ENCODE assay signal across 8 cellular contexts in genomic region chr16:3135120-3135715, GRCh38. TPM values are rescaled to one million over a fixed set of nuclear protein-coding genes. Genes with fewer than 3 reads are reported as not detected.
DNase-seq lines count a peak whose midpoint lies in the region; ATAC-seq and TF ChIP-seq lines count a peak whose summit lies in the region.

No MANE protein-coding gene starts in this region.

- no peaks in the 10 kb centered on the region for H3K27me3 Mint-ChIP-seq in activated T-cell treated with anti-CD3 and anti-CD28 coated beads, Interleukin-2, amount 50 U/mL, for 72 hours (ENCODE audit: low read depth)

- POLR2A ChIA-PET in PC-9 (lab: Charles Lee; ENCODE audit: unreplicated experiment) = interaction anchor here (0.5 to 1.8 kb wide), 14 partner anchors 15 to 1166 kb away, joined by 3 to 37 read pairs (median 5); partner anchors contain the start of genes HCFC1R1, THOC6 and ZNF263

- BruUV-seq in PC-9 (replicated peaks; lab: Mats Ljungman, UMichigan) = TSS peak; percentile 71

- H3K4me2 ChIP-seq in PC-9 = peak overlapping the region; percentile 83
- H3K4me2 ChIP-seq in parathyroid adenoma (ENCODE audit: low read length) = peak overlapping the region; percentile 99

- TF ChIP-seq CTCF in PC-9 (conservative IDR thresholded peaks at IDR 0.05) (no peak), epithelial cell of proximal tubule (conservative IDR thresholded peaks at IDR 0.05; ENCODE audit: low read depth, low read length) (no peak), parathyroid adenoma (IDR thresholded peaks at IDR 0.05) (no peak)

- H3K27me3 ChIP-seq in PC-9 (ENCODE audit: insufficient read depth, low read depth) (no peaks in the 10 kb centered on the region), parathyroid adenoma (ENCODE audit: control insufficient read depth, insufficient read depth, low read length) (no peaks in the 10 kb centered on the region)

- intact Hi-C loops in PC-9 (cut with micrococcal nuclease; ENCODE audit: unreplicated experiment) = loop anchor here (1.0 kb wide), 1 partner anchor 15 kb away; no protein-coding TSS in a partner anchor

- H3K9ac ChIP-seq in parathyroid adenoma = peak overlapping the region; percentile 95

- no peaks in the 10 kb centered on the region for H3K36me3 ChIP-seq in PC-9 (ENCODE audit: low read depth)
- no peaks in the 10 kb centered on the region for H3K36me3 ChIP-seq in parathyroid adenoma (ENCODE audit: control insufficient read depth, insufficient read depth, low read length)

- ATAC-seq in activated T-cell treated with anti-CD3 and anti-CD28 coated beads, Interleukin-2, amount 50 U/mL, for 72 hours (replicated peaks in 1 of 2) = peak; percentile 56 to 65
- no peak for ATAC-seq in GM21737 (IDR thresholded peaks at IDR 0.05; ENCODE audit: unreplicated experiment)

- peaks cover 33% of the 10 kb centered on the region for H3K4me1 Mint-ChIP-seq in activated T-cell treated with anti-CD3 and anti-CD28 coated beads, Interleukin-2, amount 50 U/mL, for 72 hours (ENCODE audit: low read depth)

- no peaks in the 10 kb centered on the region for H4K20me1 ChIP-seq in PC-9 (ENCODE audit: insufficient read depth)

- H3K4me3 ChIP-seq in PC-9 (peak overlapping the region; percentile 73), epithelial cell of proximal tubule (ENCODE audit: low read depth, low read length) (peak overlapping the region; percentile 99), parathyroid adenoma (ENCODE audit: low read depth, low read length) (peak overlapping the region; percentile 96)

- H3K36me3 Mint-ChIP-seq in activated T-cell treated with anti-CD3 and anti-CD28 coated beads, Interleukin-2, amount 50 U/mL, for 72 hours (ENCODE audit: insufficient read depth in 2 of 2) = peaks cover 2% of the 10 kb centered on the region in 2 donors

- H3K27ac ChIP-seq in PC-9 = peak overlapping the region; percentile 43
- peak overlapping the region; percentile 78 for H3K27ac ChIP-seq in parathyroid adenoma

- no peaks in the 10 kb centered on the region for H3K9me3 Mint-ChIP-seq in activated T-cell treated with anti-CD3 and anti-CD28 coated beads, Interleukin-2, amount 50 U/mL, for 72 hours

- DNase-seq in activated T-cell treated with anti-CD3 and anti-CD28 coated beads, Interleukin-2, amount 50 U/mL, for 72 hours = no peak
- no peak for DNase-seq in activated T-cell treated with anti-CD3 and anti-CD28 coated beads, Interleukin-2, amount 50 U/mL, for 1 hour
- no peak for DNase-seq in PC-9
- DNase-seq in epithelial cell of proximal tubule (ENCODE audit: low read depth) = no peak
- DNase-seq in NCI-H510A (lab: John Stamatoyannopoulos, UW) = no peak
- DNase-seq in NCI-H69 (lab: John Stamatoyannopoulos, UW) = no peak

- H3K79me2 ChIP-seq in PC-9 (ENCODE audit: low read depth) (peaks cover 40% of the 10 kb centered on the region), parathyroid adenoma (peaks cover 19% of the 10 kb centered on the region)

- H3K9me3 ChIP-seq in PC-9 (ENCODE audit: insufficient read depth, low read depth) (no peaks in the 10 kb centered on the region), parathyroid adenoma (ENCODE audit: control insufficient read depth, low read length) (no peaks in the 10 kb centered on the region)

- peak overlapping the region; percentile 88 for H2AFZ ChIP-seq in PC-9
- H2AFZ ChIP-seq in parathyroid adenoma = peak overlapping the region; percentile 96

- CTCF ChIA-PET in PC-9 (lab: Charles Lee) = interaction anchor here (0.6 to 1.3 kb wide), 6 partner anchors 32 to 1118 kb away, joined by 4 to 9 read pairs (median 5); no protein-coding TSS in a partner anchor

- H3K4me3 Mint-ChIP-seq in activated T-cell treated with anti-CD3 and anti-CD28 coated beads, Interleukin-2, amount 50 U/mL, for 72 hours = peak overlapping the region; percentile 93 to 100

- peaks cover 14% of the 10 kb centered on the region for H3K4me1 ChIP-seq in PC-9 (replicated peaks; ENCODE audit: insufficient read depth)
- H3K4me1 ChIP-seq in parathyroid adenoma = no peaks in the 10 kb centered on the region

- no peaks in the 10 kb centered on the region for H3K9me2 ChIP-seq in PC-9 (ENCODE audit: insufficient read depth)

- H3K27ac Mint-ChIP-seq in activated T-cell treated with anti-CD3 and anti-CD28 coated beads, Interleukin-2, amount 50 U/mL, for 72 hours = peak overlapping the region; percentile 85

- peaks cover 27% of the 10 kb centered on the region for H3F3A ChIP-seq in PC-9 (ENCODE audit: insufficient read depth, low read depth)

RNA-seq across cellular contexts. Expression of gene ZNF213, which starts 0.4 kb away (rescaled TPM):
- total RNA-seq in activated T-cell treated with anti-CD3 and anti-CD28 coated beads, Interleukin-2, amount 50 U/mL, for 72 hours = 10 to 100 TPM; 12.2 to 16.3 TPM
- total RNA-seq in PC-9 (2021) (15.9 and 17.7 TPM in 2 replicates), epithelial cell of proximal tubule (2.4 and 7.7 TPM in 2 replicates)

RNA-seq across cellular contexts. Expression of gene ZNF205, which starts 22.8 kb away (rescaled TPM):
- under 1 TPM; 0.12 to 0.28 TPM for total RNA-seq in activated T-cell treated with anti-CD3 and anti-CD28 coated beads, Interleukin-2, amount 50 U/mL, for 72 hours
- total RNA-seq in PC-9 (2021) = 17.4 and 18.0 TPM in 2 replicates
- total RNA-seq in epithelial cell of proximal tubule = 15.8 and 22.1 TPM in 2 replicates

RNA-seq across cellular contexts. Expression of gene ZSCAN10, which starts 36.1 kb away (rescaled TPM):
- total RNA-seq in activated T-cell treated with anti-CD3 and anti-CD28 coated beads, Interleukin-2, amount 50 U/mL, for 72 hours = under 1 TPM; 0.28 to 0.48 TPM
- total RNA-seq in PC-9 (2021) = 0.23 TPM in 1 of 2 replicates, not detected in the other
- total RNA-seq in epithelial cell of proximal tubule = not detected in 2 replicates

RNA-seq across cellular contexts. Expression of gene OR1F1, which starts 52.8 kb away (rescaled TPM):
- under 1 TPM in 1 of 2 donors, not detected in 1; 0.35 TPM for total RNA-seq in activated T-cell treated with anti-CD3 and anti-CD28 coated beads, Interleukin-2, amount 50 U/mL, for 72 hours
- total RNA-seq in PC-9 (2021) (1.2 and 1.4 TPM in 2 replicates), epithelial cell of proximal tubule (0.52 TPM in 1 of 2 replicates, not detected in the other)

Comparison
In these comparisons a context has a peak if more than half of its experiments do, and no peak if none do; other contexts are left out.
1. RNA of gene ZNF205, which starts 22.8 kb away (total RNA-seq): 17.4 to 18.0 TPM in PC-9 and 15.8 to 22.1 TPM in epithelial cell of proximal tubule; 0.12 to 0.28 TPM in activated T-cell treated with anti-CD3 and anti-CD28 coated beads, Interleukin-2, amount 50 U/mL, for 72 hours; every median in the first group is over 10 times any median in the second.
2. Peak in every context shown above with its lines, with median percentiles within 50 percentile points of each other: H3K4me3 ChIP-seq.